In the genomic region with DNA sequence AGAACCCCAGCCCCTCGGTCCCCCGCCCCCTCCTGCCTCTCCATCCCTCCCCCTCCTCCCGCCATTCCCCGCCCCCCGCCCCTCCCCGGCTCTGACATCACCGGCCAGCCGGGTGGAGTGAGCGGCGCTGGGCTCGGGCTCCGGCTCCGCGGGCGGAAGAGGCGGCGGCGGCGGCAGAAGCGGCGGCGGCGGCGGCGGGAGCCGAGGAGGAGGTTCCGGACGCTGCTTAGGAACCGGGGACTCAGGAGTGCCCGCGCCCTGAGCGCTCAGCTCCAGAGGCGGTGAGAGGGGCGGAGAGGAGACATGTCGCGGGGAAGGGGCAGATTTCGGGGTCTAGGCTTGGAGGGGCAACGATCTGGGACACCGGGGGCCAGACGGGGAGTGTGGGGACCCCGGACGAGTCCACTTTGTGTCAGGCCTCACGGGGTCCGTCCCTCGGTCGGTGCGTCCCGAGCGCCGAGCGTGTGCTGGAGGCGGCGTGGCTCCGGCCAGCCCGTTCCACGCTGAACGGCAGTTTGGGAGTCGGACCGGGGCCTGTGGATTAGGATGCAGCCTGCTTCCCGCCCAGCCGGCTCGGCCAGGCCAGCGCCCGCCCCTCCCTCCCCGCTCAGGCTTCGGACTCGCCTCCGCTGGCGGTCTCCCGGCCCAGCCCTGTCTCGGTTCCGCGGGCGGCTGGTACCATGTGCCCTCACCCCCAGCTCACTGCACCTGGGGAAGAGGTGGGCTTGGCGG, we compare ENCODE assay signal across 8 cellular contexts. TPM values are rescaled to one million over a fixed set of nuclear protein-coding genes. Genes with fewer than 3 reads are reported as not detected.
DNase-seq lines count a peak whose midpoint lies in the region; ATAC-seq and TF ChIP-seq lines count a peak whose summit lies in the region.

A gene with protein sequence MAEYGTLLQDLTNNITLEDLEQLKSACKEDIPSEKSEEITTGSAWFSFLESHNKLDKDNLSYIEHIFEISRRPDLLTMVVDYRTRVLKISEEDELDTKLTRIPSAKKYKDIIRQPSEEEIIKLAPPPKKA (plus strand): TSS at position 143 of the 732 bp plus-strand sequence. CDS start 6,161 bp downstream, outside the sequence.

- H3K9me2 ChIP-seq in OCI-LY7 (ENCODE audit: insufficient read depth, low read length) = no peaks in the 10 kb centered on the region

- peaks cover 45% of the 10 kb centered on the region for H3K36me3 Mint-ChIP-seq in activated T-cell treated with anti-CD3 and anti-CD28 coated beads, Interleukin-2, amount 50 U/mL, for 24 hours (ENCODE audit: low read depth)

- intact Hi-C loops in OCI-LY7 (cut with micrococcal nuclease; ENCODE audit: unreplicated experiment) = loop anchor here (2.0 kb wide), 1 partner anchor 57 kb away; a partner anchor contains a TSS

- peaks cover 6% of the 10 kb centered on the region; the same call in 1 of the 2 replicates for H3K79me2 ChIP-seq in OCI-LY7 (ENCODE audit: insufficient read depth, low read depth, low read length)

- H3K27me3 ChIP-seq in esophagus (ENCODE audit: control insufficient read depth in 1 of 2, insufficient read depth in 2 of 2, low read length in 2 of 2) (no peaks in the 10 kb centered on the region), muscle layer of duodenum (ENCODE audit: low read depth, low read length) (no peaks in the 10 kb centered on the region)

- peak within 1 kb of the TSS; percentile 97 for H3K4me2 ChIP-seq in OCI-LY7 (ENCODE audit: low read length)

- H3K4me1 Mint-ChIP-seq in activated T-cell treated with anti-CD3 and anti-CD28 coated beads, Interleukin-2, amount 50 U/mL, for 24 hours (ENCODE audit: low read depth) = peaks cover 54% of the 10 kb centered on the region

- WGBS in esophagus, 2 donors = 1% methylated on average over 53 to 75 of the region's 75 CpGs

- H3K27ac ChIP-seq in OCI-LY7 (ENCODE audit: low read depth, low read length, poor library complexity, severe bottlenecking) = peak within 1 kb of the TSS; percentile 81
- H3K27ac ChIP-seq in esophagus (ENCODE audit: low read depth in 2 of 2, low read length in 1 of 2) = peak within 1 kb of the TSS; percentile 92 to 97
- peak within 1 kb of the TSS; percentile 79 for H3K27ac ChIP-seq in muscle layer of duodenum (ENCODE audit: low read length)

- ATAC-seq in HG03045 (IDR thresholded peaks at IDR 0.05; ENCODE audit: unreplicated experiment) = peak; percentile 50

- no peaks in the 10 kb centered on the region for H3K9me3 Mint-ChIP-seq in activated T-cell treated with anti-CD3 and anti-CD28 coated beads, Interleukin-2, amount 50 U/mL, for 24 hours

- peak within 1 kb of the TSS; percentile 57 for H2AFZ ChIP-seq in OCI-LY7 (ENCODE audit: low read length)

- H3K27me3 Mint-ChIP-seq in activated T-cell treated with anti-CD3 and anti-CD28 coated beads, Interleukin-2, amount 50 U/mL, for 24 hours = no peaks in the 10 kb centered on the region

- peaks cover 35% of the 10 kb centered on the region for H3K36me3 ChIP-seq in OCI-LY7 (ENCODE audit: insufficient read depth, low read length)
- peaks cover 0 to 17% of the 10 kb centered on the region in 2 donors for H3K36me3 ChIP-seq in esophagus (ENCODE audit: control insufficient read depth in 2 of 2, insufficient read depth in 2 of 2, low read length in 1 of 2)
- H3K36me3 ChIP-seq in muscle layer of duodenum (ENCODE audit: control insufficient read depth in 1 of 2, insufficient read depth in 2 of 2, low read length in 2 of 2) = peaks cover 3 to 6% of the 10 kb centered on the region in 2 donors

- DNase-seq in NOMO-1 (lab: John Stamatoyannopoulos, UW; ENCODE audit: unreplicated experiment in 2 of 2) = peak; percentile 8 to 33
- no peak for DNase-seq in NOMO-1 treated with dmso at 0.1 percent for 144 hours (lab: John Stamatoyannopoulos, UW; ENCODE audit: unreplicated experiment)
- peak; percentile 77 for DNase-seq in OCI-LY7 (ENCODE audit: low spot score)
- DNase-seq in activated T-cell treated with anti-CD3 and anti-CD28 coated beads, Interleukin-2, amount 50 U/mL, for 24 hours = peak; percentile 85
- peak; percentile 33 to 52 for DNase-seq in stimulated activated CD8-positive, alpha-beta memory T cell treated with anti-CD3 and anti-CD28 coated beads, Interleukin-7, amount 100 ng/mL, for 1 hour (ENCODE audit: low read depth in 2 of 2)

- peak within 1 kb of the TSS; percentile 93 for H3K27ac Mint-ChIP-seq in activated T-cell treated with anti-CD3 and anti-CD28 coated beads, Interleukin-2, amount 50 U/mL, for 24 hours

- H3K4me3 ChIP-seq in OCI-LY7 (ENCODE audit: low read depth, low read length, poor library complexity, severe bottlenecking) (peak within 1 kb of the TSS; percentile 98), esophagus (ENCODE audit: low read depth in 1 of 2, low read length in 2 of 2) (peak within 1 kb of the TSS; percentile 65 to 98), muscle layer of duodenum (ENCODE audit: low read depth in 1 of 2, low read length in 2 of 2) (peak within 1 kb of the TSS; percentile 51 to 75)

- no TSS peak for BruUV-seq in OCI-LY7 (replicated peaks; lab: Mats Ljungman, UMichigan)

- no peak for TF ChIP-seq CTCF in OCI-LY7 (conservative IDR thresholded peaks at IDR 0.05; ENCODE audit: low read length)

- H3K4me1 ChIP-seq in OCI-LY7 (ENCODE audit: insufficient read depth, low read length, poor library complexity, severe bottlenecking) (peaks cover 44% of the 10 kb centered on the region), esophagus (ENCODE audit: control insufficient read depth in 2 of 2, insufficient read depth in 2 of 2, low read length in 1 of 2) (peaks cover 14 to 19% of the 10 kb centered on the region in 2 donors), muscle layer of duodenum (ENCODE audit: control insufficient read depth in 1 of 2, insufficient read depth in 2 of 2, low read length in 2 of 2) (peaks cover 33 to 39% of the 10 kb centered on the region in 2 donors)

- H3K4me3 Mint-ChIP-seq in activated T-cell treated with anti-CD3 and anti-CD28 coated beads, Interleukin-2, amount 50 U/mL, for 24 hours = peak within 1 kb of the TSS; percentile 88

- H4K20me1 ChIP-seq in OCI-LY7 (ENCODE audit: insufficient read depth, low read length) = 0 out of 2 replicates have a peak, but pooled peaks cover 5% of the 10 kb centered on the region

- CTCF ChIA-PET in OCI-LY7 (lab: Charles Lee; ENCODE audit: unreplicated experiment) = interaction anchor here (0.6 to 1.0 kb wide), 2 partner anchors 12 to 336 kb away, joined by 3 read pairs; no protein-coding TSS in a partner anchor

- H3K9me3 ChIP-seq in OCI-LY7 (ENCODE audit: low read length) (no peaks in the 10 kb centered on the region), esophagus (ENCODE audit: control insufficient read depth in 2 of 2, insufficient read depth in 1 of 2, low read depth in 1 of 2, low read length in 1 of 2) (no peaks in the 10 kb centered on the region), muscle layer of duodenum (ENCODE audit: control insufficient read depth in 1 of 2, low read length in 2 of 2) (no peaks in the 10 kb centered on the region)

- POLR2A ChIA-PET in OCI-LY7 (lab: Charles Lee) = interaction anchor here (0.5 to 1.5 kb wide), 9 partner anchors 23 to 509 kb away, joined by 3 to 6 read pairs (median 3); a partner anchor contains a TSS

RNA-seq across cellular contexts. Expression of the gene that starts here (rescaled TPM):
- 20.7 and 22.3 TPM in 2 replicates for total RNA-seq in OCI-LY7 (2014; rRNA removed; shearing (Covaris generic))
- total RNA-seq in OCI-LY7 (2022) = 25.7 and 30.5 TPM in 2 replicates
- 100 to 1,000 TPM; 152 to 159 TPM for polyA plus RNA-seq in esophagus
